In the genomic region with DNA sequence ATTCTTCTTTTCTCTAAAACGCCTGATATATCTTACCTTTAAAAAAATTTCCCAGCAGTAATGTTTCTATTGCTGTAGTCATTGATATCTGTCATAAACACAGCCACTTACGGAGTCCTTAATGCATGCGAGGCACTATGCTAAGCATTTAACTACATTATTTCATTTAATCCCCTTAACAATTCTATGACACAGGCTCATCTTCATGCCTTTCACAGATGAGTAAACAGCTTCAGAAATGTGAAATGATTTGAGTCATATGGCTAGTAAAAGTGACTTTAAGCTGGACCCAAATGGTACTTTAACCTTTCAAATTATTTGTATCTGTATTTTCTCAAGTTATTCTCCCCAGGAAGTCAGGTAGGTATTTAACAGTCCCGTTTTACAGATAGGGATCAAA, we compare ENCODE assay signal across 22 cellular contexts.
"Had no signal": no experiment of that assay in that cellular context is flagged by ENCODE, and none has a peak within 500 bp of the region (broad histone marks: within the 10 kb centered on the region; RNA-seq: fewer than 3 reads in every experiment).

No MANE protein-coding gene starts in this region.

- FAIRE-seq: endometrium had no signal

- H3K4me2 ChIP-seq: hepatocyte had no signal

- DNase-seq: activated CD4-positive, alpha-beta T cell treated with anti-CD3 and anti-CD28 coated beads, Interleukin-2, amount 50 U/mL, for 4 hours; activated CD8-positive, alpha-beta memory T cell treated with anti-CD3 and anti-CD28 coated beads for 24 hours; activated CD8-positive, alpha-beta memory T cell treated with anti-CD3 and anti-CD28 coated beads, Interleukin-2, amount 50 U/mL, for 4 hours; activated T-cell treated with anti-CD3 and anti-CD28 coated beads, Interleukin-2, amount 50 U/mL, for 24 hours; aorta; effector CD4-positive, alpha-beta T cell; foreskin keratinocyte; glutamatergic neuron; kidney glomerular epithelial cell; left ventricle myocardium inferior; naive thymus-derived CD8-positive, alpha-beta T cell; stimulated activated CD4-positive, alpha-beta T cell treated with anti-CD3 and anti-CD28 coated beads, Interleukin-12 subunit alpha, Interleukin-12 subunit beta, amount 100 ng/mL, for 4 hours; stimulated activated CD4-positive, alpha-beta T cell treated with anti-CD3 and anti-CD28 coated beads, Interleukin-4, amount 100 ng/mL, for 4 hours; stimulated activated naive CD8-positive, alpha-beta T cell treated with anti-CD3 and anti-CD28 coated beads, Interleukin-15, amount 100 ng/mL, for 72 hours; T-helper 9 cell; tibial artery had no signal

- ATAC-seq: activated naive CD4-positive, alpha-beta T cell treated with anti-CD3 and anti-CD28 coated beads, Interleukin-2, amount 50 U/mL, for 72 hours; activated T-helper 17 cell treated with anti-CD3 and anti-CD28 coated beads, Interleukin-2, amount 50 U/mL, for 72 hours; foreskin keratinocyte; naive thymus-derived CD8-positive, alpha-beta T cell; stimulated activated naive CD8-positive, alpha-beta T cell treated with anti-CD3 and anti-CD28 coated beads, Interleukin-15, amount 100 ng/mL, for 72 hours; WTC11 had no signal

- H2AFZ ChIP-seq: hepatocyte had no signal

- H3K36me3 ChIP-seq: left ventricle myocardium inferior, prostate gland, tibial artery had no signal

- H3K27ac ChIP-seq: foreskin keratinocyte, hepatocyte, left ventricle myocardium inferior, prostate gland, tibial artery had no signal

- H3K4me1 ChIP-seq: left ventricle myocardium inferior, prostate gland had no signal

- H3K4me3 ChIP-seq: hepatocyte, left ventricle myocardium inferior, prostate gland, tibial artery had no signal

- H3K79me2 ChIP-seq: hepatocyte had no signal

- H3K9me3 ChIP-seq: left ventricle myocardium inferior, prostate gland, tibial artery had no signal

- H3K27me3 ChIP-seq: foreskin keratinocyte, hepatocyte, tibial artery had no signal
